ENCODE assay signal across 8 cellular contexts in the genomic region with DNA sequence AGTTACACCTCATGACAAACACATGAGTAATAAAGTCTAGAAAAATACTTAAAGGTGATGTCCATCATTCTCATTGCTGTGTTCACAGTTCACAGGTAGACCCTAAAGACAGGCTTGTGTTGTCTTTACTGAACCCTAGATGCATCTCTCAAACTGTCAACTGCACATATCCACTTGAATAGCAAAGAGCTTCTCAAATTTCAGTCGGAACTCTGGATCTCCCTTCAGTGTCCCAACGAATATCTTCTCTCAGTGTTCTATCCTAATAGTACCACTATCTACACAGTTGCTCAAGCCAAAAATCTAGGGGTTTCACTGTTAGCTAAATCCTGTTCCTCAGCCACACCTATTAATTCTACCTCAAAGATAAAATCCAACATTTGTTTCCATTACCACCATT. TPM values are rescaled to one million over a fixed set of nuclear protein-coding genes. Genes with fewer than 3 reads are reported as not detected.
DNase-seq lines count a peak whose midpoint lies in the region; ATAC-seq and TF ChIP-seq lines count a peak whose summit lies in the region.

No MANE protein-coding gene starts in this region.

- H3K27me3 Mint-ChIP-seq in activated T-cell treated with anti-CD3 and anti-CD28 coated beads, Interleukin-2, amount 50 U/mL, for 24 hours: no peaks in the 10 kb centered on the region
- peaks cover 5% of the 10 kb centered on the region for H3K27me3 Mint-ChIP-seq in glutamatergic neuron (ENCODE audit: unreplicated experiment)
- no peaks in the 10 kb centered on the region for H3K27me3 Mint-ChIP-seq in stimulated activated naive CD8-positive, alpha-beta T cell treated with anti-CD3 and anti-CD28 coated beads, Interleukin-15, amount 100 ng/mL, for 72 hours

- H3K4me3 Mint-ChIP-seq in activated T-cell treated with anti-CD3 and anti-CD28 coated beads, Interleukin-2, amount 50 U/mL, for 24 hours: peak overlapping the region; percentile 86
- H3K4me3 Mint-ChIP-seq in glutamatergic neuron (ENCODE audit: unreplicated experiment): peak overlapping the region; percentile 98
- H3K4me3 Mint-ChIP-seq in stimulated activated naive CD8-positive, alpha-beta T cell treated with anti-CD3 and anti-CD28 coated beads, Interleukin-15, amount 100 ng/mL, for 72 hours: peak overlapping the region; percentile 83 to 93

- no peaks in the 10 kb centered on the region for H3K36me3 ChIP-seq in ovary

- no peaks in the 10 kb centered on the region for H3K27me3 ChIP-seq in ovary

- no peak overlapping the region for H3K4me3 ChIP-seq in ovary

- H3K9me3 Mint-ChIP-seq in activated T-cell treated with anti-CD3 and anti-CD28 coated beads, Interleukin-2, amount 50 U/mL, for 24 hours: no peaks in the 10 kb centered on the region
- H3K9me3 Mint-ChIP-seq in glutamatergic neuron (ENCODE audit: unreplicated experiment): peaks cover 5% of the 10 kb centered on the region
- no peaks in the 10 kb centered on the region for H3K9me3 Mint-ChIP-seq in stimulated activated naive CD8-positive, alpha-beta T cell treated with anti-CD3 and anti-CD28 coated beads, Interleukin-15, amount 100 ng/mL, for 72 hours

- H3K4me1 Mint-ChIP-seq in activated T-cell treated with anti-CD3 and anti-CD28 coated beads, Interleukin-2, amount 50 U/mL, for 24 hours (ENCODE audit: low read depth): peaks cover 56% of the 10 kb centered on the region
- H3K4me1 Mint-ChIP-seq in glutamatergic neuron (ENCODE audit: low read depth, unreplicated experiment): peaks cover 39% of the 10 kb centered on the region
- peaks cover 54% of the 10 kb centered on the region for H3K4me1 Mint-ChIP-seq in stimulated activated naive CD8-positive, alpha-beta T cell treated with anti-CD3 and anti-CD28 coated beads, Interleukin-15, amount 100 ng/mL, for 72 hours

- intact Hi-C loops in ovary (cut with DNase I): no loop called here

- no peak for TF ChIP-seq CTCF in glutamatergic neuron (IDR thresholded peaks at IDR 0.05; ENCODE audit: partially characterized antibody, unreplicated experiment)
- TF ChIP-seq CTCF in ovary (IDR thresholded peaks at IDR 0.05): no peak

- H3K27ac Mint-ChIP-seq in activated T-cell treated with anti-CD3 and anti-CD28 coated beads, Interleukin-2, amount 50 U/mL, for 24 hours: peak overlapping the region; percentile 93
- peak overlapping the region; percentile 96 for H3K27ac Mint-ChIP-seq in glutamatergic neuron (ENCODE audit: unreplicated experiment)
- peak overlapping the region; percentile 96 to 97 for H3K27ac Mint-ChIP-seq in stimulated activated naive CD8-positive, alpha-beta T cell treated with anti-CD3 and anti-CD28 coated beads, Interleukin-15, amount 100 ng/mL, for 72 hours

- no peak for TF ChIP-seq POLR2A in ovary (IDR thresholded peaks at IDR 0.05)

- H3K36me3 Mint-ChIP-seq in activated T-cell treated with anti-CD3 and anti-CD28 coated beads, Interleukin-2, amount 50 U/mL, for 24 hours (ENCODE audit: low read depth): peaks cover 44% of the 10 kb centered on the region
- no peaks in the 10 kb centered on the region for H3K36me3 Mint-ChIP-seq in glutamatergic neuron (ENCODE audit: unreplicated experiment)

- DNase-seq in activated T-cell treated with anti-CD3 and anti-CD28 coated beads, Interleukin-2, amount 50 U/mL, for 24 hours: no peak
- DNase-seq in activated T-cell treated with anti-CD3 and anti-CD28 coated beads, Interleukin-2, amount 50 U/mL, for 1 hour: no peak
- DNase-seq in SK-N-DZ (ENCODE audit: low spot score) (peak; percentile 19), glutamatergic neuron (no peak), ovary (no peak)
- DNase-seq in stimulated activated naive CD8-positive, alpha-beta T cell treated with anti-CD3 and anti-CD28 coated beads, Interleukin-15, amount 100 ng/mL, for 72 hours: peak; percentile 1 to 4
- no peak for DNase-seq in stimulated activated naive CD4-positive, alpha-beta T cell (lab: John Stamatoyannopoulos, UW)

- no peak for TF ChIP-seq EP300 in ovary (IDR thresholded peaks at IDR 0.05)

- H3K9me3 ChIP-seq in ovary: no peaks in the 10 kb centered on the region

- H3K27ac ChIP-seq in ovary: no peak overlapping the region

- peaks cover 6% of the 10 kb centered on the region for H3K4me1 ChIP-seq in ovary (ENCODE audit: insufficient read depth)

- 4 to 22% (median 16%) methylated on average over 2 of the region's 2 CpGs for WGBS in ovary, 3 donors

- no peak for ATAC-seq in stimulated activated naive CD8-positive, alpha-beta T cell treated with anti-CD3 and anti-CD28 coated beads, Interleukin-15, amount 100 ng/mL, for 72 hours
- ATAC-seq in GM21576 (IDR thresholded peaks at IDR 0.05; ENCODE audit: unreplicated experiment): no peak

RNA-seq across cellular contexts. Expression of gene BOLA1, which starts 50.6 kb away (rescaled TPM):
- 32.8 and 33.7 TPM in 2 replicates for polyA plus RNA-seq in SK-N-DZ (2014; cell fraction: cytosol; rRNA removed)
- polyA plus RNA-seq in SK-N-DZ (2014; cell fraction: nucleus; rRNA removed): 37.5 and 43.6 TPM in 2 replicates
- total RNA-seq in glutamatergic neuron (ENCODE audit: unreplicated experiment) (6.4 TPM), ovary (10 to 100 TPM; 11.6 to 36.5 (median 16.1) TPM)
- 10 to 100 TPM; 13.6 to 30.1 TPM for polyA plus RNA-seq in ovary

Comparison
In these comparisons a context has a peak if more than half of its experiments do, and no peak if none do; other contexts are left out.
1. DNase-seq: peak in SK-N-DZ (single experiment) and stimulated activated naive CD8-positive, alpha-beta T cell treated with anti-CD3 and anti-CD28 coated beads, Interleukin-15, amount 100 ng/mL, for 72 hours (2 of 2); none in activated T-cell treated with anti-CD3 and anti-CD28 coated beads, Interleukin-2, amount 50 U/mL, for 24 hours (single experiment), activated T-cell treated with anti-CD3 and anti-CD28 coated beads, Interleukin-2, amount 50 U/mL, for 1 hour (single experiment), glutamatergic neuron (single experiment), stimulated activated naive CD4-positive, alpha-beta T cell (0 of 6) and ovary (0 of 5).
2. Peak in every context shown above with its lines, with median percentiles within 50 percentile points of each other: H3K27ac Mint-ChIP-seq and H3K4me3 Mint-ChIP-seq.